In genomic region chr3:122942937-122943827, GRCh38 we compare ENCODE assay signal across 8 cellular contexts.
DNase-seq lines count a peak whose midpoint lies in the region; ATAC-seq and TF ChIP-seq lines count a peak whose summit lies in the region.

No MANE protein-coding gene starts in this region.

- TF ChIP-seq CTCF in LNCaP clone FGC (IDR thresholded peaks at IDR 0.05; ENCODE audit: control insufficient read depth, extremely low read depth, insufficient read depth) = peak; percentile 93

- no peak for ATAC-seq in activated CD4-positive, CD25-positive, alpha-beta regulatory T cell treated with anti-CD3 and anti-CD28 coated beads, Interleukin-2, amount 50 U/mL, for 24 hours

- DNase-seq in activated CD4-positive, CD25-positive, alpha-beta regulatory T cell treated with anti-CD3 and anti-CD28 coated beads, Interleukin-2, amount 50 U/mL, for 72 hours = peak; percentile 40
- DNase-seq in LNCaP clone FGC (ENCODE audit: low read depth) (peak; percentile 52), SW480 (ENCODE audit: low spot score) (peak; percentile 68), medulla oblongata (ENCODE audit: extremely low spot score) (peak; percentile 80), superior temporal gyrus (ENCODE audit: extremely low spot score) (peak; percentile 73), GF-D8 (lab: John Stamatoyannopoulos, UW) (no peak)
- peak; percentile 3 for DNase-seq in effector CD8-positive, alpha-beta T cell (lab: John Stamatoyannopoulos, UW)

- H3K4me3 ChIP-seq in LNCaP clone FGC (ENCODE audit: low read depth, low read length) = no peak overlapping the region
